In the genomic region with DNA sequence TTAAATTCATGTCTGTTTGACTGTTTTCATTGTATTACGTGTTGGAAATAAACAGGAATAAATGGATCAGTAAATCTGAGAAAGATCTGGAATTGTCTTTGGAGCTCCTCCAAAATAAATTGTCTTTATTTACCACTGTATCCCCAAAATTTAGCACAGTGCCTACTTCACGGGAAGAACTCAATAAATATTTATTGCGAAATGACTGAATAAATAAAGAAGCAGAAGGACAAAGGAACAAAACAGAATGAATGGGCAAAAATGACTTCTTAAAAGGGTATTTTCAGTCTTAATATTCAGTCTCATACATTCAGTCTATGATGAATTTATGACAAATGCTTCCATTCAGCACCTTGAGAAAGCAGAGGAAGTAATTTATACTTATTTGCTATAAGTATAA, we compare ENCODE assay signal across 20 cellular contexts. TPM values are rescaled to one million over a fixed set of nuclear protein-coding genes. Genes with fewer than 3 reads are reported as not detected.
"Had no signal": no experiment of that assay in that cellular context is flagged by ENCODE, and none has a peak within 500 bp of the region (broad histone marks: within the 10 kb centered on the region; RNA-seq: fewer than 3 reads in every experiment).

No MANE protein-coding gene starts in this region.

- FAIRE-seq: K562, RCC 7860 had no signal

- DNase-seq: activated CD4-positive, alpha-beta T cell treated with anti-CD3 and anti-CD28 coated beads for 1 hour; activated CD4-positive, alpha-beta T cell treated with anti-CD3 and anti-CD28 coated beads, Interleukin-2, amount 10 ng/mL, durations not matched to agents 24 days and 14 days; activated CD4-positive, alpha-beta T cell treated with anti-CD3 and anti-CD28 coated beads, Interleukin-2, amount 50 U/mL, for 48 hours; activated gamma-delta T cell; activated naive CD4-positive, alpha-beta T cell treated with anti-CD3 and anti-CD28 coated beads for 36 hours; activated T-cell treated with anti-CD3 and anti-CD28 coated beads, Interleukin-2, amount 50 U/mL, for 4 hours; amygdala; cerebellar nuclear complex; Karpas-422; MM.1S; NCI-H146; NCI-H1930; NCI-H510A treated with DMSO at 0.1 percent for 48 hours; NCI-H69; SHP77 treated with DMSO at 0.1 percent for 48 hours; T-helper 17 cell; T-helper 9 cell had no signal

- ATAC-seq: activated T-cell treated with anti-CD3 and anti-CD28 coated beads, Interleukin-2, amount 50 U/mL, for 4 hours; K562; T-helper 17 cell; WTC11 had no signal

- H3K4me3 ChIP-seq: K562 had no signal

RNA-seq across cellular contexts. Expression of a gene that starts 19.3 kb away (rescaled TPM):
- total RNA-seq: activated CD4-positive, alpha-beta T cell treated with anti-CD3 and anti-CD28 coated beads, Interleukin-2, amount 10 ng/mL, durations not matched to agents 24 days and 14 days; activated naive CD4-positive, alpha-beta T cell treated with anti-CD3 and anti-CD28 coated beads for 36 hours; activated T-cell treated with anti-CD3 and anti-CD28 coated beads, Interleukin-2, amount 50 U/mL, for 4 hours; K562; T-helper 17 cell had no signal

RNA-seq across cellular contexts. Expression of a gene that starts 46.5 kb away (rescaled TPM):
- total RNA-seq: activated CD4-positive, alpha-beta T cell treated with anti-CD3 and anti-CD28 coated beads, Interleukin-2, amount 10 ng/mL, durations not matched to agents 24 days and 14 days; activated naive CD4-positive, alpha-beta T cell treated with anti-CD3 and anti-CD28 coated beads for 36 hours had no signal
